In the genomic region with DNA sequence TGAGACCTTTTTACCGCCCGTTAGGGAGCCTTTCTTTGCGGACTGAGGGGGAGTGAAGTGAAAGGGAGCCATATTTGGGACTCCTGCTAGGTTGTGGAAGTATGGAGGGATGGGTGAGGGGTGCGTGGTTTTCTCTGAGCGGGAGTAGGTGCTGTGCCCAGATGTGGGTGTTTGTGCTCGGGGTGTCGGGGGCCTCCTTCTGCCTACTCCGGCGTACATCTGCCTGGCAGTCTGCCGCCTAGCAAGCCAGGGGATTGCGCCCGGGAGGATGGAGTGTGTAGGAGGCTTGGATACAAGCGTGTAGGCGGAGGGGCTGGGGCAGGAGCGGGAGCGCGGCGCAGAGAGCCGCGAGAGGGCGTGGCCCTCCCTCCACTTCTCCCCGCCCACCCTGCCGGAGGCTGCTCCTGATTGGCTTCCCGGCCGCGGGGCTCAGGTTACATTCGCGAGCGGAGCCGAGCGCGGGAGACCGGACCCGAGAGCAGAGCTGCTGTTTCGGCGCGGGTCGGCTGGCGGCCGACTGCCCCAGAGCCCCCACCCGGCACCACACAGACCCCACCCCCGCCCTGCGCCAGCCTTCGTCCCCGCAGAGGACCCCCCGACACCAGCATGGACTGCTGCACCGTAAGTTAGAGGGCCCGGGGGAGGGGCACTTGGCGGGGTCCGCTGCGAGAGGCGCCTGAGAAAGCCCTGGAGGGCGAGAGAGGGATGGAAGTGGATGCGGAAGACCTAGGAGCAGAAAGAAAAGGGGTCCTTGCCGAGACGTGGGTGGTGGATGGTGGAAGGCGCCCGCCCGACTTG, we compare ENCODE assay signal across 8 cellular contexts. TPM values are rescaled to one million over a fixed set of nuclear protein-coding genes. Genes with fewer than 3 reads are reported as not detected.
DNase-seq lines count a peak whose midpoint lies in the region; ATAC-seq and TF ChIP-seq lines count a peak whose summit lies in the region.

A gene (plus strand): TSS at position 464 of the 798 bp plus-strand sequence. CDS start 143 bp downstream, at position 607.

- H3K9ac ChIP-seq in adipocyte (ENCODE audit: low read length) = no peak within 1 kb of the TSS

- H3K36me3 Mint-ChIP-seq in type B pancreatic cell = peaks cover 8% of the 10 kb centered on the region

- H3K27me3 ChIP-seq in adipocyte (replicated peaks; ENCODE audit: control insufficient read depth, insufficient read depth, low read length) (peaks cover 93% of the 10 kb centered on the region), heart right ventricle (peaks cover 0 to 43% (median 27%) of the 10 kb centered on the region in 7 donors)

- DNase-seq in GM12865 (ENCODE audit: low read depth) (peak; percentile 84), NCI-H1105 (lab: John Stamatoyannopoulos, UW) (peak; percentile 97), SW 1271 (lab: John Stamatoyannopoulos, UW) (peak; percentile 50 to 78), adipocyte (ENCODE audit: low read depth) (peak; percentile 98), heart right ventricle (peak; percentile 93), posterior vena cava (ENCODE audit: low spot score) (peak; percentile 97), type B pancreatic cell (ENCODE audit: extremely low spot score, unreplicated experiment) (peak; percentile 95)

- peak within 1 kb of the TSS; percentile 83 for H3K4me3 Mint-ChIP-seq in type B pancreatic cell

- peak within 1 kb of the TSS; percentile 19 for H3K27ac Mint-ChIP-seq in type B pancreatic cell

- H3K4me1 ChIP-seq in adipocyte (ENCODE audit: control insufficient read depth, insufficient read depth, low read length) (peaks cover 5% of the 10 kb centered on the region), heart right ventricle (peaks cover 0 to 37% (median 19%) of the 10 kb centered on the region in 9 donors)

- TF ChIP-seq CTCF in GM12865 (IDR thresholded peaks at IDR 0.05; ENCODE audit: insufficient read depth, low read depth, low read length, missing control alignments) = no peak
- peak in 2 of 9 donors; percentile 11 to 13 for TF ChIP-seq CTCF in heart right ventricle (IDR thresholded peaks at IDR 0.05)
- no peak for TF ChIP-seq CTCF in type B pancreatic cell (conservative IDR thresholded peaks at IDR 0.05)

- H3K36me3 ChIP-seq in adipocyte (ENCODE audit: control insufficient read depth, insufficient read depth, low read length, severe bottlenecking) (no peaks in the 10 kb centered on the region), heart right ventricle (no peaks in the 10 kb centered on the region)

- no peaks in the 10 kb centered on the region for H3K9me3 Mint-ChIP-seq in type B pancreatic cell

- no peaks in the 10 kb centered on the region for H3K9me3 ChIP-seq in adipocyte (ENCODE audit: control insufficient read depth, low read length)
- no peaks in the 10 kb centered on the region for H3K9me3 ChIP-seq in heart right ventricle

- peak; percentile 99 for ATAC-seq in HG02678 (IDR thresholded peaks at IDR 0.05; ENCODE audit: unreplicated experiment)
- ATAC-seq in heart right ventricle = peak; percentile 98 to 99 (median 99)

- WGBS in heart right ventricle, 2 donors = 0 to 1% methylated on average over 59 of the region's 59 CpGs

- H3K4me3 ChIP-seq in GM12865 (ENCODE audit: low read depth, low read length) (peak within 1 kb of the TSS; percentile 58), adipocyte (ENCODE audit: low read length) (peak within 1 kb of the TSS; percentile 73), heart right ventricle (peak within 1 kb of the TSS; percentile 48 to 69 (median 62))

- H3K4me1 Mint-ChIP-seq in type B pancreatic cell (ENCODE audit: unreplicated experiment) = peaks cover 18% of the 10 kb centered on the region

- peaks cover 93% of the 10 kb centered on the region for H3K27me3 Mint-ChIP-seq in type B pancreatic cell

- H3K27ac ChIP-seq in heart right ventricle = peak within 1 kb of the TSS in 5 of 10 donors; percentile 16 to 54 (median 30)

- intact Hi-C loops in heart right ventricle (cut with DNase I) (loop anchor here in 6 of 10 donors (5.0 to 10.0 kb wide), 3 partner anchors 67 to 75 kb away; a partner anchor contains a TSS), posterior vena cava (cut with DNase I) (no loop called here)

RNA-seq across cellular contexts. Expression of the gene that starts here (rescaled TPM):
- 1 to 10 TPM; 1.5 to 7.8 (median 4.1) TPM for total RNA-seq in heart right ventricle
- polyA plus RNA-seq in heart right ventricle = 10 to 100 TPM in 1 of 2 donors, 1 to 10 TPM in 1; 7.3 to 26.0 TPM
- 1 to 10 TPM; 5.1 to 7.6 TPM for total RNA-seq in posterior vena cava
- 3.6 and 17.3 TPM in 2 replicates for total RNA-seq in type B pancreatic cell (ENCODE audit: low replicate concordance)

Comparison
In these comparisons a context has a peak if more than half of its experiments do, and no peak if none do; other contexts are left out.
1. intact Hi-C loops: an anchor here in heart right ventricle (5.0 to 10.0 kb wide); none called in posterior vena cava.